ENCODE assay signal across 8 cellular contexts in the genomic region with DNA sequence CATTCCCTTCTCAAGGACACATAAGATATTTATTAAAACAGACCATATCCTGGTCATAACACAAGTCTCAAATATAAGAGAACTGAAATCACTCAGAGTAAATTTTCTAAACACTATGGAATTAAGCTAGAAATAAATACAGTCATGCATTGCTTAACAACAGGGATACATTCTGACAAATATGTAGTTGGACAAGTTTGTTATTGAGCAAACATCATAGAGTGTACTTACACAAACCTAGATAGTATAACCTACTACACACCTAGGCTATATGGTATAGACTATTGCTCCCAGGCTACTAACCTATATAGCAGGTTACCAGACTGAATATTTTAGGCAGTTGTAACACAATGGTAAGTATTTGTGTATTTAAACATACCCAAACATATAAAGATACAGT.
"Had no signal": no experiment of that assay in that cellular context is flagged by ENCODE, and none has a peak within 500 bp of the region (broad histone marks: within the 10 kb centered on the region; RNA-seq: fewer than 3 reads in every experiment).

No MANE protein-coding gene starts in this region.

- DNase-seq: H7, KBM-7 had no signal

- FAIRE-seq: H1, HepG2 had no signal

- H3K4me2 ChIP-seq: GM23338 had no signal

- H3K4me3 ChIP-seq: GM23338, HAP-1 had no signal

- ATAC-seq: GM23338, HCT116, HepG2 had no signal

- H2AFZ ChIP-seq: GM23338 had no signal

- H3K9me3 ChIP-seq: HAP-1 had no signal

- H3K27ac ChIP-seq: HL-60 had no signal

- H3K4me1 ChIP-seq: HAP-1 had no signal

- H3K36me3 ChIP-seq: HAP-1 had no signal
